ENCODE assay signal across 18 cellular contexts in the genomic region with DNA sequence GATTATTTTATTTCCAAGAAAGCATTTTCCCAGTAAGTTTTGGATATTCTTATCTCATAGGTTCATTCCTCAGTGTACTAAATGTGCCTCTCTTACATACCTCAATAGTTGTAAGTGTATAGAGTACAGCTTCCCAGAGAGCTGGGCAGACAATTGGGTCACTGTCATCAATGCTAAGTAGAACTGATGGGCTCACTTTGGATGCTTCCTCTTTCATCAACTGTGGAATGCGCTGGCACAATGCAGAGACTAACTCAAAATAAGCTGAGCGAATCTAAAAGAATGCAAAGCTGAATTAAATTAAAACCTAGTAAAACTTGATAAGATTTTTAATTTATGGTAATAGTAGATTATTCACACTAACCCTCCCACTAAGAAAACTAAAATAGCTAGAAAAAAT.
DNase-seq lines count a peak whose midpoint lies in the region; ATAC-seq and TF ChIP-seq lines count a peak whose summit lies in the region.
"Had no signal": no experiment of that assay in that cellular context is flagged by ENCODE, and none has a peak within 500 bp of the region (broad histone marks: within the 10 kb centered on the region; RNA-seq: fewer than 3 reads in every experiment).

No MANE protein-coding gene starts in this region.

- DNase-seq in GM03348 (ENCODE audit: low spot score), result peak; percentile 11
- DNase-seq in foreskin melanocyte, result peak; percentile 60
- DNase-seq in pons (ENCODE audit: low spot score), result peak; percentile 78
- no peak for DNase-seq in effector CD8-positive, alpha-beta T cell (lab: John Stamatoyannopoulos, UW)
- DNase-seq: activated CD4-positive, alpha-beta T cell treated with anti-CD3 and anti-CD28 coated beads for 1 hour; erythroblast; glutamatergic neuron; H9; immature natural killer cell; lower lobe of right lung; NCI-H146; Peyer's patch; right lobe of liver; stimulated activated CD4-positive, alpha-beta T cell treated with anti-CD3 and anti-CD28 coated beads, Interleukin-15, amount 100 ng/mL, for 24 hours had no signal

- ATAC-seq in SK-N-SH treated with all-trans-retinoic acid at 6 μM for 48 hours, result peak; percentile 91
- ATAC-seq in HG02678 (IDR thresholded peaks at IDR 0.05; ENCODE audit: unreplicated experiment), result no peak
- no peak for ATAC-seq in GM21723 (IDR thresholded peaks at IDR 0.05; ENCODE audit: unreplicated experiment)
- ATAC-seq: HepG2, lower lobe of right lung, right lobe of liver had no signal

TF ChIP-seq in SK-N-SH treated with all-trans-retinoic acid at 6 μM for 48 hours, 23 proteins besides CTCF, POLR2A, EP300 and RAD21:
- TF ChIP-seq ZNF8 (CRISPR knock-in tag; IDR thresholded peaks at IDR 0.05) (no peak; the same call in 1 of the 2 replicates), ZFP3 (CRISPR knock-in tag; IDR thresholded peaks at IDR 0.05) (no peak), ISL1 (CRISPR knock-in tag; IDR thresholded peaks at IDR 0.05) (peak; percentile 96)
- TF ChIP-seq, protein P1, sequence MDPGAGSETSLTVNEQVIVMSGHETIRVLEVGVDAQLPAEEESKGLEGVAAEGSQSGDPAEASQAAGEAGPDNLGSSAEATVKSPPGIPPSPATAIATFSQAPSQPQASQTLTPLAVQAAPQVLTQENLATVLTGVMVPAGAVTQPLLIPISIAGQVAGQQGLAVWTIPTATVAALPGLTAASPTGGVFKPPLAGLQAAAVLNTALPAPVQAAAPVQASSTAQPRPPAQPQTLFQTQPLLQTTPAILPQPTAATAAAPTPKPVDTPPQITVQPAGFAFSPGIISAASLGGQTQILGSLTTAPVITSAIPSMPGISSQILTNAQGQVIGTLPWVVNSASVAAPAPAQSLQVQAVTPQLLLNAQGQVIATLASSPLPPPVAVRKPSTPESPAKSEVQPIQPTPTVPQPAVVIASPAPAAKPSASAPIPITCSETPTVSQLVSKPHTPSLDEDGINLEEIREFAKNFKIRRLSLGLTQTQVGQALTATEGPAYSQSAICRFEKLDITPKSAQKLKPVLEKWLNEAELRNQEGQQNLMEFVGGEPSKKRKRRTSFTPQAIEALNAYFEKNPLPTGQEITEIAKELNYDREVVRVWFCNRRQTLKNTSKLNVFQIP (CRISPR knock-in tag; IDR thresholded peaks at IDR 0.05; ENCODE audit: borderline replicate concordance, low read depth), result no peak
- TF ChIP-seq, protein P2, sequence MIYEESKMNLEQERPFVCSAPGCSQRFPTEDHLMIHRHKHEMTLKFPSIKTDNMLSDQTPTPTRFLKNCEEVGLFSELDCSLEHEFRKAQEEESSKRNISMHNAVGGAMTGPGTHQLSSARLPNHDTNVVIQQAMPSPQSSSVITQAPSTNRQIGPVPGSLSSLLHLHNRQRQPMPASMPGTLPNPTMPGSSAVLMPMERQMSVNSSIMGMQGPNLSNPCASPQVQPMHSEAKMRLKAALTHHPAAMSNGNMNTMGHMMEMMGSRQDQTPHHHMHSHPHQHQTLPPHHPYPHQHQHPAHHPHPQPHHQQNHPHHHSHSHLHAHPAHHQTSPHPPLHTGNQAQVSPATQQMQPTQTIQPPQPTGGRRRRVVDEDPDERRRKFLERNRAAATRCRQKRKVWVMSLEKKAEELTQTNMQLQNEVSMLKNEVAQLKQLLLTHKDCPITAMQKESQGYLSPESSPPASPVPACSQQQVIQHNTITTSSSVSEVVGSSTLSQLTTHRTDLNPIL (CRISPR knock-in tag; IDR thresholded peaks at IDR 0.05; ENCODE audit: low read depth), result 0 out of 2 replicates have a peak, but pooled peaks have one; percentile 40
